ENCODE assay signal across 8 cellular contexts in genomic region chr6:33276864-33277662, GRCh38. TPM values are rescaled to one million over a fixed set of nuclear protein-coding genes. Genes with fewer than 3 reads are reported as not detected.
DNase-seq lines count a peak whose midpoint lies in the region; TF ChIP-seq lines count a peak whose summit lies in the region.

A gene with protein sequence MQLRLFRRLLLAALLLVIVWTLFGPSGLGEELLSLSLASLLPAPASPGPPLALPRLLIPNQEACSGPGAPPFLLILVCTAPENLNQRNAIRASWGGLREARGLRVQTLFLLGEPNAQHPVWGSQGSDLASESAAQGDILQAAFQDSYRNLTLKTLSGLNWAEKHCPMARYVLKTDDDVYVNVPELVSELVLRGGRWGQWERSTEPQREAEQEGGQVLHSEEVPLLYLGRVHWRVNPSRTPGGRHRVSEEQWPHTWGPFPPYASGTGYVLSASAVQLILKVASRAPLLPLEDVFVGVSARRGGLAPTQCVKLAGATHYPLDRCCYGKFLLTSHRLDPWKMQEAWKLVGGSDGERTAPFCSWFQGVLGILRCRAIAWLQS (plus strand): TSS chr6:33277123. CDS start chr6:33277420, 297 bp downstream.

- peaks cover 25% of the 10 kb centered on the region for H3K4me1 ChIP-seq in HAP-1
- peaks cover 62 to 81% (median 67%) of the 10 kb centered on the region in 3 donors for H3K4me1 ChIP-seq in skeletal muscle tissue (ENCODE audit: control insufficient read depth in 3 of 3, insufficient read depth in 3 of 3, low read length in 3 of 3)

- H3K9ac ChIP-seq in skeletal muscle tissue (ENCODE audit: low read depth in 1 of 3, low read length in 3 of 3): peak within 1 kb of the TSS; percentile 65 to 83 (median 65)

- peak; percentile 60 for TF ChIP-seq CTCF in GM12864 (IDR thresholded peaks at IDR 0.05; ENCODE audit: low read depth, low read length, missing control alignments)
- peak; percentile 55 for TF ChIP-seq CTCF in brain microvascular endothelial cell (IDR thresholded peaks at IDR 0.05; ENCODE audit: low read depth, low read length, missing control alignments)

- peak; percentile 52 for DNase-seq in GM12864 (ENCODE audit: low read depth)
- peak; percentile 87 to 91 for DNase-seq in HAP-1 (ENCODE audit: low spot score in 2 of 2)
- peak; percentile 49 for DNase-seq in NCI-H1048 (lab: John Stamatoyannopoulos, UW)
- peak; percentile 86 for DNase-seq in UCSD-AML1 (lab: John Stamatoyannopoulos, UW; ENCODE audit: unreplicated experiment)
- DNase-seq in brain microvascular endothelial cell: peak; percentile 44
- no peak for DNase-seq in A172 (ENCODE audit: low spot score)

- H3K36me3 ChIP-seq in HAP-1 (replicated peaks) (peaks cover 81% of the 10 kb centered on the region), brain microvascular endothelial cell (replicated peaks) (peaks cover 76% of the 10 kb centered on the region), skeletal muscle tissue (ENCODE audit: control insufficient read depth in 3 of 3, insufficient read depth in 3 of 3, low read length in 3 of 3) (peaks cover 41 to 50% (median 50%) of the 10 kb centered on the region in 3 donors)

- H3K27me3 ChIP-seq in HAP-1 (ENCODE audit: low read depth) (no peaks in the 10 kb centered on the region), brain microvascular endothelial cell (replicated peaks) (no peaks in the 10 kb centered on the region), skeletal muscle tissue (ENCODE audit: control insufficient read depth in 3 of 3, insufficient read depth in 3 of 3, low read length in 3 of 3) (no peaks in the 10 kb centered on the region)

- in situ Hi-C loops in HAP-1 (cut with MboI; ENCODE audit: low sequenced_read_pairs) (no loop called here), brain microvascular endothelial cell (cut with HindIII; ENCODE audit: low pct_ligation_motif_present, low sequenced_read_pairs) (no loop called here)

- peak within 1 kb of the TSS; percentile 22 for H3K27ac ChIP-seq in brain microvascular endothelial cell
- peak within 1 kb of the TSS; percentile 60 for H3K27ac ChIP-seq in skeletal muscle tissue (ENCODE audit: low read depth, low read length)

- H3K4me3 ChIP-seq in GM12864 (ENCODE audit: low read depth, low read length) (peak within 1 kb of the TSS; percentile 84), HAP-1 (peak within 1 kb of the TSS; percentile 78), brain microvascular endothelial cell (ENCODE audit: low read depth, low read length) (peak within 1 kb of the TSS; percentile 52), iPS-18c (ENCODE audit: insufficient read depth, low read depth, low read length) (peak within 1 kb of the TSS; percentile 61), skeletal muscle tissue (ENCODE audit: low read length in 3 of 3) (peak within 1 kb of the TSS; percentile 71 to 77 (median 76))

- no peaks in the 10 kb centered on the region for H3K9me3 ChIP-seq in HAP-1
- H3K9me3 ChIP-seq in iPS-18c (ENCODE audit: control insufficient read depth, insufficient read depth, low read length): no peaks in the 10 kb centered on the region
- no peaks in the 10 kb centered on the region for H3K9me3 ChIP-seq in skeletal muscle tissue (ENCODE audit: control insufficient read depth in 3 of 3, low read length in 3 of 3)

RNA-seq across cellular contexts. Expression of the gene that starts here (rescaled TPM):
- 2.1 TPM for total RNA-seq in skeletal muscle tissue
- total RNA-seq in A172 (2014; rRNA removed; shearing (Covaris generic)): 0.07 TPM in 2 replicates
